8 cellular contexts compared by ENCODE assay signal in the genomic region with DNA sequence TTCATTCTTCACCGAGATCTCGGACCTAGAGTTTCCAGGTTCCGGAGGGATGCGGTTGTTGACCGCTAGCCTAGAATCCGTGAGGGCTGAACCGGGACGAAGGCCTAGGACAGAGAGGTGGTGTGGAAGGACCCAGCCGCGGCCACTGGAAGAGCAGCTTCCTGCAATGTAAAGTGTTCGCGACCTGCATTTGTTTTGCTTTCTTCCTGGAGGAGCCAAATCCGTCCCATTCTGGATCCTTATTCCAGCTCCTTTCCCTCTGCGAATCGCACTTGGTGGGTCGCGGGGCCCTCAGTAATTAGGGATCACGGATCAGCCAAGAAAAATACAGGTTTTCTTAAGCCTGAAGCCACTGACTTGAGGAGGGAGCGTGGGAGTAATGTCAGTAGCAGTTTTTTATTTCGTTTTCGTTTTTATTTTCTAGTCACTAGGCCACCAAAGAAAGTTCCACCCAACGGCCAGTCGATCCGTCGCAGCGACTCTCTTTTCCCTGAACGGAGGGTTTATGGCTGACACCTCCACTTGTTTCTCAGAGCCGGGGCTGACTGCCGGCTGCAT. TPM values are rescaled to one million over a fixed set of nuclear protein-coding genes. Genes with fewer than 3 reads are reported as not detected.
DNase-seq lines count a peak whose midpoint lies in the region; ATAC-seq and TF ChIP-seq lines count a peak whose summit lies in the region.

No MANE protein-coding gene starts in this region.

- no peak for TF ChIP-seq CTCF in parathyroid adenoma (IDR thresholded peaks at IDR 0.05)

- H3K79me2 ChIP-seq in GM23248 (ENCODE audit: insufficient read depth) (no peaks in the 10 kb centered on the region), parathyroid adenoma (no peaks in the 10 kb centered on the region)

- DNase-seq in GM23248 (no peak), MG63 (no peak), AG08396 (ENCODE audit: low spot score) (no peak), erythroblast (lab: John Stamatoyannopoulos, UW) (no peak), RKO (ENCODE audit: low spot score) (no peak)

- in situ Hi-C loops in GM23248 (cut with MboI), result no loop called here

- H3K27me3 ChIP-seq in GM23248 (replicated peaks; ENCODE audit: insufficient read depth), result no peaks in the 10 kb centered on the region
- no peaks in the 10 kb centered on the region for H3K27me3 ChIP-seq in MG63
- H3K27me3 ChIP-seq in ectodermal cell (ENCODE audit: control insufficient read depth, insufficient read depth, low read length, poor library complexity, severe bottlenecking), result peaks cover 68% of the 10 kb centered on the region
- H3K27me3 ChIP-seq in parathyroid adenoma (ENCODE audit: control insufficient read depth, insufficient read depth, low read length), result peaks cover 9% of the 10 kb centered on the region

- no peaks in the 10 kb centered on the region for H3K36me3 ChIP-seq in GM23248 (ENCODE audit: low read depth)
- H3K36me3 ChIP-seq in MG63, result no peaks in the 10 kb centered on the region
- no peaks in the 10 kb centered on the region for H3K36me3 ChIP-seq in ectodermal cell (ENCODE audit: control insufficient read depth, insufficient read depth, low read length)
- no peaks in the 10 kb centered on the region for H3K36me3 ChIP-seq in parathyroid adenoma (ENCODE audit: control insufficient read depth, insufficient read depth, low read length)

- H3K4me3 ChIP-seq in GM23248 (peak overlapping the region; percentile 71), MG63 (peak overlapping the region; percentile 56), ectodermal cell (ENCODE audit: insufficient read depth, low read depth, low read length) (peak overlapping the region; percentile 39), parathyroid adenoma (ENCODE audit: low read depth, low read length) (peak overlapping the region; percentile 56)

- H3K9ac ChIP-seq in GM23248, result peak overlapping the region; percentile 85
- H3K9ac ChIP-seq in parathyroid adenoma, result no peak overlapping the region

- no peaks in the 10 kb centered on the region for H4K20me1 ChIP-seq in GM23248 (ENCODE audit: insufficient read depth)

- H3K4me1 ChIP-seq in GM23248 (ENCODE audit: insufficient read depth) (0 out of 2 replicates have a peak, but pooled peaks cover under 1% of the 10 kb centered on the region), ectodermal cell (ENCODE audit: control insufficient read depth, insufficient read depth, low read length) (peaks cover 4% of the 10 kb centered on the region), parathyroid adenoma (no peaks in the 10 kb centered on the region)

- ATAC-seq in GM18520 (IDR thresholded peaks at IDR 0.05; ENCODE audit: unreplicated experiment), result peak; percentile 16

- TF ChIP-seq POLR2A in erythroblast (IDR thresholded peaks at IDR 0.05; ENCODE audit: low read length), result no peak

- H3K27ac ChIP-seq in GM23248 (peak overlapping the region; percentile 88), ectodermal cell (ENCODE audit: insufficient read depth, low read depth, low read length, poor library complexity, severe bottlenecking) (no peak overlapping the region), parathyroid adenoma (peak overlapping the region; percentile 84)

- peaks cover 26% of the 10 kb centered on the region for H3F3A ChIP-seq in GM23248 (ENCODE audit: insufficient read depth)

- H3K9me2 ChIP-seq in GM23248 (ENCODE audit: insufficient read depth), result no peaks in the 10 kb centered on the region

- no peaks in the 10 kb centered on the region for H3K9me3 ChIP-seq in GM23248 (ENCODE audit: low read depth)
- H3K9me3 ChIP-seq in MG63, result no peaks in the 10 kb centered on the region
- H3K9me3 ChIP-seq in ectodermal cell (ENCODE audit: control insufficient read depth, low read length), result no peaks in the 10 kb centered on the region
- peaks cover 2% of the 10 kb centered on the region for H3K9me3 ChIP-seq in parathyroid adenoma (ENCODE audit: control insufficient read depth, low read length)

- WGBS in GM23248 (ENCODE audit: low coverage in 1 of 2, low lambda C conversion rate in 2 of 2, missing lambda C conversion rate in 2 of 2), 2 experiments, result 72 to 74% methylated on average over 29 of the region's 29 CpGs
- 34 to 41% methylated on average over 29 of the region's 29 CpGs for WGBS in ectodermal cell, 2 experiments

- H3K4me2 ChIP-seq in GM23248 (ENCODE audit: unreplicated experiment) (peak overlapping the region; percentile 53), parathyroid adenoma (ENCODE audit: low read length) (peak overlapping the region; percentile 18)

- H2AFZ ChIP-seq in GM23248 (peak overlapping the region; percentile 84), parathyroid adenoma (peak overlapping the region; percentile 56)

RNA-seq across cellular contexts. Expression of a gene that starts 48.6 kb away (rescaled TPM):
- 0.13 and 1.2 TPM in 2 replicates for total RNA-seq in GM23248 (2014; rRNA removed; shearing (Covaris generic))
- 0.35 and 0.56 TPM in 2 replicates for polyA plus RNA-seq in GM23248 (2016; fragmentation: Nextera tagmentation; extraction: Ambion mirVana)
- 0.12 and 4.3 TPM in 2 replicates for total RNA-seq in MG63 (2014; rRNA removed; shearing (Covaris generic); ENCODE audit: low replicate concordance)
- polyA plus RNA-seq in ectodermal cell (2013, experiment 1 of 4), result not detected
- polyA plus RNA-seq in ectodermal cell (2013, experiment 2 of 4), result 0.30 TPM
- not detected for polyA plus RNA-seq in ectodermal cell (2013, experiment 3 of 4)
- polyA plus RNA-seq in ectodermal cell (2013, experiment 4 of 4), result 0.49 TPM
